In the genomic region with DNA sequence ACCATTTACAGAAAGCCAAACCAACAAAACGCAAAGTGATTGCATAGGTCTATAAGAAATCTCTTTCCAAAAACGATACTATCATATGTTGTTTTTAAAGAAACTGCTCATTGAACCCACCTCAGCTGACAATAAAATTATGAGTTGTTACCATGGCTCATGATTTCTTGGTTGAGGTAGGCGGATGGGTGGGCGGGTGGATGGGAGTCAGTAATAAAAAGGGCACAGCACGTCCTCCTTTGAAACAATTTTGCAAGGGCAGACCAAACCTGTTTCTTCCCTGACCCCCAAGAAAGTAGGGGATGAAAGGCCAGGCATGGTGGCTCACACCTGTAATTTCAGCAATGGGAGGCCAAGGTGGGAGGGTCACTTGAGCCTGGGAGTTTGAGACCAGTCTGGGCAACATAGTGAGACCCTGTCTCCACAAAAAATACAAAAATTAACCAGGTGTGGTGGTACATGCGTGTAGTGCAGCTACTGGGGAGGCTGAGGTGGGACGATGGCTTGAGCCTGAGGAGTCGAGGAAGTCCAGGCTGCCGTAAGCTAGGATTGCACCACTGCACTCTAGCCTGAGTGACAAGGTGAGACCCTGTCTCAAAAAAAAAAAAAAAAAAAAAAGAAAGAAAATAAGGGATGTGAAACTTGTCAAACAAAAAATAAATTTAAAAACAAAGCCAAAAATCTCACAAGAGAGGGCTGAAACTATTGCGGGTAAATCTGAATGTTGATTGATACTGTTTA, we compare ENCODE assay signal across 13 cellular contexts. TPM values are rescaled to one million over a fixed set of nuclear protein-coding genes. Genes with fewer than 3 reads are reported as not detected.
DNase-seq lines count a peak whose midpoint lies in the region; ATAC-seq and TF ChIP-seq lines count a peak whose summit lies in the region.
"Had no signal": no experiment of that assay in that cellular context is flagged by ENCODE, and none has a peak within 500 bp of the region (broad histone marks: within the 10 kb centered on the region; RNA-seq: fewer than 3 reads in every experiment).

No MANE protein-coding gene starts in this region.

- TF ChIP-seq CTCF in GM20000 (IDR thresholded peaks at IDR 0.05; ENCODE audit: extremely low read depth, missing control alignments) (no peak), lower lobe of right lung (IDR thresholded peaks at IDR 0.05) (no peak)

- peak; percentile 52 to 61 for DNase-seq in activated CD4-positive, alpha-beta T cell treated with anti-CD3 and anti-CD28 coated beads for 4 hours
- no peak for DNase-seq in activated CD4-positive, alpha-beta T cell treated with anti-CD3 and anti-CD28 coated beads, Interleukin-2, amount 50 U/mL, for 1 hour
- DNase-seq in activated CD8-positive, alpha-beta memory T cell treated with anti-CD3 and anti-CD28 coated beads, Interleukin-2, amount 10 ng/mL, durations not matched to agents 7 days and 5 days, result no peak
- DNase-seq in stimulated activated naive B cell treated with anti-CD40 and anti-IgM and Interleukin-4, amounts not matched to agents 10 μg/mL and 1 μg/mL and 100 μg/mL, for 72 hours, result no peak
- DNase-seq in GM20000 (ENCODE audit: low spot score) (no peak), CD1c-positive myeloid dendritic cell (ENCODE audit: extremely low spot score) (no peak), lower lobe of right lung (no peak)
- DNase-seq: effector memory CD4-positive, alpha-beta T cell; NCI-H146; RPMI8226 had no signal

- peaks cover 4% of the 10 kb centered on the region; the same call in 1 of the 2 replicates for H3K36me3 ChIP-seq in iPS-20b (ENCODE audit: insufficient read depth, low read depth, low read length)
- H3K36me3 ChIP-seq in lower lobe of right lung, result no peaks in the 10 kb centered on the region

- peaks cover 4% of the 10 kb centered on the region; the same call in 1 of the 2 replicates for H3K4me1 ChIP-seq in iPS-20b (ENCODE audit: insufficient read depth, low read length)
- H3K4me1 ChIP-seq in lower lobe of right lung, result peaks cover 24% of the 10 kb centered on the region

- H3K27me3 ChIP-seq in iPS-20b (ENCODE audit: insufficient read depth, low read length) (no peaks in the 10 kb centered on the region), lower lobe of right lung (ENCODE audit: low read depth) (no peaks in the 10 kb centered on the region)

- H3K4me1 Mint-ChIP-seq in activated CD8-positive, alpha-beta memory T cell treated with anti-CD3 and anti-CD28 coated beads, Interleukin-2, amount 10 ng/mL, durations not matched to agents 7 days and 5 days, result peaks cover 58% of the 10 kb centered on the region
- peaks cover 14 to 30% of the 10 kb centered on the region in 2 donors for H3K4me1 Mint-ChIP-seq in stimulated activated naive B cell treated with anti-CD40 and anti-IgM and Interleukin-4, amounts not matched to agents 10 μg/mL and 1 μg/mL and 100 μg/mL, for 72 hours

- no peaks in the 10 kb centered on the region for H3K27me3 Mint-ChIP-seq in activated CD8-positive, alpha-beta memory T cell treated with anti-CD3 and anti-CD28 coated beads, Interleukin-2, amount 10 ng/mL, durations not matched to agents 7 days and 5 days
- H3K27me3 Mint-ChIP-seq in stimulated activated naive B cell treated with anti-CD40 and anti-IgM and Interleukin-4, amounts not matched to agents 10 μg/mL and 1 μg/mL and 100 μg/mL, for 72 hours, result no peaks in the 10 kb centered on the region

- H3K27ac Mint-ChIP-seq in activated CD8-positive, alpha-beta memory T cell treated with anti-CD3 and anti-CD28 coated beads, Interleukin-2, amount 10 ng/mL, durations not matched to agents 7 days and 5 days, result peak overlapping the region; percentile 94
- peak overlapping the region; percentile 54 for H3K27ac Mint-ChIP-seq in stimulated activated naive B cell treated with anti-CD40 and anti-IgM and Interleukin-4, amounts not matched to agents 10 μg/mL and 1 μg/mL and 100 μg/mL, for 72 hours

- no peak overlapping the region for H3K9ac ChIP-seq in iPS-20b (ENCODE audit: low read depth, low read length)

- H3K36me3 Mint-ChIP-seq in activated CD8-positive, alpha-beta memory T cell treated with anti-CD3 and anti-CD28 coated beads, Interleukin-2, amount 10 ng/mL, durations not matched to agents 7 days and 5 days, result peaks cover 32% of the 10 kb centered on the region
- H3K36me3 Mint-ChIP-seq in stimulated activated naive B cell treated with anti-CD40 and anti-IgM and Interleukin-4, amounts not matched to agents 10 μg/mL and 1 μg/mL and 100 μg/mL, for 72 hours, result peaks cover 5 to 10% of the 10 kb centered on the region in 2 donors

- H3K9me3 Mint-ChIP-seq in activated CD8-positive, alpha-beta memory T cell treated with anti-CD3 and anti-CD28 coated beads, Interleukin-2, amount 10 ng/mL, durations not matched to agents 7 days and 5 days (ENCODE audit: low read depth), result no peaks in the 10 kb centered on the region
- no peaks in the 10 kb centered on the region for H3K9me3 Mint-ChIP-seq in stimulated activated naive B cell treated with anti-CD40 and anti-IgM and Interleukin-4, amounts not matched to agents 10 μg/mL and 1 μg/mL and 100 μg/mL, for 72 hours

- H3K9me3 ChIP-seq in iPS-20b (ENCODE audit: insufficient read depth, low read depth, low read length) (no peaks in the 10 kb centered on the region), lower lobe of right lung (no peaks in the 10 kb centered on the region)

- H3K27ac ChIP-seq in iPS-20b (ENCODE audit: low read length), result no peak overlapping the region
- no peak overlapping the region for H3K27ac ChIP-seq in lower lobe of right lung

- ATAC-seq in activated CD8-positive, alpha-beta memory T cell treated with anti-CD3 and anti-CD28 coated beads, Interleukin-2, amount 10 ng/mL, durations not matched to agents 7 days and 5 days, result no peak
- ATAC-seq in stimulated activated naive B cell treated with anti-CD40 and anti-IgM and Interleukin-4, amounts not matched to agents 10 μg/mL and 1 μg/mL and 100 μg/mL, for 72 hours (replicated peaks), result no peak
- no peak for ATAC-seq in lower lobe of right lung
- ATAC-seq: sciatic nerve had no signal

- CTCF ChIA-PET in activated CD8-positive, alpha-beta memory T cell treated with anti-CD3 and anti-CD28 coated beads, Interleukin-2, amount 10 ng/mL, durations not matched to agents 7 days and 5 days (lab: Charles Lee), result interaction anchor here (1.7 to 5.6 kb wide), 3 partner anchors 9 to 264 kb away, joined by 8 to 40 read pairs (median 22); no protein-coding TSS in a partner anchor

- peak overlapping the region; percentile 86; the same call in 1 of the 2 replicates for H3K4me3 ChIP-seq in iPS-20b (ENCODE audit: low read length)
- H3K4me3 ChIP-seq in lower lobe of right lung, result no peak overlapping the region

- intact Hi-C loops in lower lobe of right lung (cut with DNase I), result no loop called here

- peak overlapping the region; percentile 92 for H3K4me3 Mint-ChIP-seq in activated CD8-positive, alpha-beta memory T cell treated with anti-CD3 and anti-CD28 coated beads, Interleukin-2, amount 10 ng/mL, durations not matched to agents 7 days and 5 days
- H3K4me3 Mint-ChIP-seq in stimulated activated naive B cell treated with anti-CD40 and anti-IgM and Interleukin-4, amounts not matched to agents 10 μg/mL and 1 μg/mL and 100 μg/mL, for 72 hours, result peak overlapping the region; percentile 3 to 67

RNA-seq across cellular contexts. Expression of a gene that starts 2.1 kb away (rescaled TPM):
- total RNA-seq in activated CD8-positive, alpha-beta memory T cell treated with anti-CD3 and anti-CD28 coated beads, Interleukin-2, amount 10 ng/mL, durations not matched to agents 7 days and 5 days, result 10 to 100 TPM; 45.2 to 50.7 TPM
- 29.3 TPM for total RNA-seq in lower lobe of right lung

RNA-seq across cellular contexts. Expression of a gene that starts 17.8 kb away (rescaled TPM):
- total RNA-seq in activated CD8-positive, alpha-beta memory T cell treated with anti-CD3 and anti-CD28 coated beads, Interleukin-2, amount 10 ng/mL, durations not matched to agents 7 days and 5 days, result not detected
- 0.44 TPM for total RNA-seq in lower lobe of right lung

RNA-seq across cellular contexts. Expression of a gene that starts 53.6 kb away (rescaled TPM):
- not detected for total RNA-seq in activated CD8-positive, alpha-beta memory T cell treated with anti-CD3 and anti-CD28 coated beads, Interleukin-2, amount 10 ng/mL, durations not matched to agents 7 days and 5 days
- 0.15 TPM for total RNA-seq in lower lobe of right lung
- total RNA-seq: sciatic nerve, temporal lobe had no signal

Comparison
In these comparisons a context has a peak if more than half of its experiments do, and no peak if none do; other contexts are left out.
1. DNase-seq: peak in activated CD4-positive, alpha-beta T cell treated with anti-CD3 and anti-CD28 coated beads for 4 hours (2 of 2); none in activated CD4-positive, alpha-beta T cell treated with anti-CD3 and anti-CD28 coated beads, Interleukin-2, amount 50 U/mL, for 1 hour (single experiment), activated CD8-positive, alpha-beta memory T cell treated with anti-CD3 and anti-CD28 coated beads, Interleukin-2, amount 10 ng/mL, durations not matched to agents 7 days and 5 days (single experiment), stimulated activated naive B cell treated with anti-CD40 and anti-IgM and Interleukin-4, amounts not matched to agents 10 μg/mL and 1 μg/mL and 100 μg/mL, for 72 hours (single experiment), GM20000 (single experiment), CD1c-positive myeloid dendritic cell (single experiment) and lower lobe of right lung (single experiment).